ENCODE assay signal across 32 cellular contexts in genomic region chr4:151260526-151260925, GRCh38. TPM values are rescaled to one million over a fixed set of nuclear protein-coding genes. Genes with fewer than 3 reads are reported as not detected.
A peak's percentile ranks its signal among the peaks of the same experiment; 100 is the strongest.
DNase-seq lines count a peak whose midpoint lies in the region; ATAC-seq, FAIRE-seq and TF ChIP-seq lines count a peak whose summit lies in the region.
"Had no signal": no experiment of that assay in that cellular context is flagged by ENCODE, and none has a peak within 500 bp of the region (broad histone marks: within the 10 kb centered on the region; RNA-seq: fewer than 3 reads in every experiment).

No MANE protein-coding gene starts in this region.

- H4K20me1 ChIP-seq in HepG2 (ENCODE audit: insufficient read depth, low read length) (peaks cover 43% of the 10 kb centered on the region; the same call in 1 of the 2 replicates), Karpas-422 (ENCODE audit: insufficient read depth, low read depth, low read length) (no peaks in the 10 kb centered on the region)

- H3K9me2 ChIP-seq in Karpas-422 (replicated peaks; ENCODE audit: insufficient read depth, low read length), result no peaks in the 10 kb centered on the region

- peaks cover 17 to 36% of the 10 kb centered on the region in 2 experiments; a peak in 4 of 5 replicates for H3K36me3 ChIP-seq in HepG2 (replicated peaks in 1 of 2; ENCODE audit: control insufficient read depth in 1 of 2, insufficient read depth in 2 of 2, low read length in 2 of 2)
- no peaks in the 10 kb centered on the region for H3K36me3 ChIP-seq in right lobe of liver
- H3K36me3 ChIP-seq in uterus, result no peaks in the 10 kb centered on the region
- H3K36me3 ChIP-seq in Karpas-422 (ENCODE audit: insufficient read depth, low read length), result no peaks in the 10 kb centered on the region
- H3K36me3 ChIP-seq: esophagus muscularis mucosa, sigmoid colon, suprapubic skin had no signal

- TF ChIP-seq EP300 in HepG2 (IDR thresholded peaks at IDR 0.05; ENCODE audit: low read depth in 2 of 2, low read length in 2 of 2) (no peak), HepG2 (CRISPR knock-in tag; IDR thresholded peaks at IDR 0.05; ENCODE audit: borderline replicate concordance) (no peak)

- 95% methylated on average over 2 of the region's 2 CpGs for WGBS in HepG2 (ENCODE audit: low lambda C conversion rate)
- WGBS in right lobe of liver (ENCODE audit: insufficient coverage, low coverage, low lambda C conversion rate, missing lambda C conversion rate), result 92% methylated on average over 2 of the region's 2 CpGs

- TSS peak; percentile 17 for BruUV-seq in HepG2 (replicated peaks; lab: Mats Ljungman, UMichigan)

- TF ChIP-seq CTCF in HepG2 (CRISPR knock-in tag; IDR thresholded peaks at IDR 0.05), result no peak
- TF ChIP-seq CTCF in right lobe of liver (IDR thresholded peaks at IDR 0.05), result no peak
- TF ChIP-seq CTCF in fibroblast of mammary gland (conservative IDR thresholded peaks at IDR 0.05; ENCODE audit: control insufficient read depth, insufficient read depth, low read depth, low read length), result no peak
- no peak for TF ChIP-seq CTCF in omental fat pad (IDR thresholded peaks at IDR 0.05)
- no peak for TF ChIP-seq CTCF in uterus (IDR thresholded peaks at IDR 0.05)

- H2AFZ ChIP-seq in HepG2 (ENCODE audit: low read length) (no peak overlapping the region), Karpas-422 (ENCODE audit: low read length) (no peak overlapping the region)
- H2AFZ ChIP-seq: hepatocyte had no signal

- in situ Hi-C loops in HepG2 (cut with HindIII; ENCODE audit: extremely low pct_ligation_motif_present, low pct_unique_long_range_greater_than_20kb), result no loop called here

- DNase-seq in HepG2 (ENCODE audit: low spot score), result no peak
- DNase-seq in right lobe of liver, result no peak
- DNase-seq in RPMI7951 (ENCODE audit: low read depth), result peak; percentile 36
- DNase-seq in fibroblast of mammary gland (ENCODE audit: low read depth), result peak; percentile 34
- DNase-seq in omental fat pad (ENCODE audit: low spot score), result no peak
- DNase-seq in uterus, result no peak
- no peak for DNase-seq in Karpas-422
- DNase-seq: activated CD4-positive, alpha-beta memory T cell treated with anti-CD3 and anti-CD28 coated beads for 36 hours; activated CD4-positive, CD25-positive, alpha-beta regulatory T cell; activated CD8-positive, alpha-beta memory T cell treated with anti-CD3 and anti-CD28 coated beads, Interleukin-2, amount 50 U/mL, for 4 hours; activated naive CD4-positive, alpha-beta T cell treated with anti-CD3 and anti-CD28 coated beads, Interleukin-2, amount 50 U/mL, for 16 hours; amygdala; CD4-positive, alpha-beta memory T cell; mesendoderm; NCI-H1417; NCI-H2081; NCI-H345; NCI-H748 treated with DMSO at 0.1 percent for 48 hours; Right ventricle myocardium superior; sigmoid colon; stimulated activated naive CD4-positive, alpha-beta T cell had no signal

- no peak overlapping the region for H3K4me2 ChIP-seq in HepG2 (ENCODE audit: low read depth, low read length)
- H3K4me2 ChIP-seq in Karpas-422 (ENCODE audit: low read depth, low read length, poor library complexity, severe bottlenecking), result no peak overlapping the region
- H3K4me2 ChIP-seq: hepatocyte had no signal

- H3K27me3 ChIP-seq in HepG2 (ENCODE audit: control insufficient read depth in 1 of 2, insufficient read depth in 2 of 2, low read length in 2 of 2), result no peaks in the 10 kb centered on the region
- no peaks in the 10 kb centered on the region for H3K27me3 ChIP-seq in right lobe of liver
- H3K27me3 ChIP-seq in uterus, result no peaks in the 10 kb centered on the region
- H3K27me3 ChIP-seq in Karpas-422 (ENCODE audit: low read length), result no peaks in the 10 kb centered on the region
- H3K27me3 ChIP-seq: esophagus muscularis mucosa, hepatocyte, sigmoid colon, suprapubic skin had no signal

- peaks cover 92% of the 10 kb centered on the region for H3K79me2 ChIP-seq in HepG2 (ENCODE audit: insufficient read depth, low read length)
- H3K79me2 ChIP-seq in Karpas-422 (ENCODE audit: low read length), result no peaks in the 10 kb centered on the region

- H3K27ac ChIP-seq in HepG2 (ENCODE audit: extremely low read length, insufficient read depth, low read length), result no peak overlapping the region
- no peak overlapping the region for H3K27ac ChIP-seq in right lobe of liver
- H3K27ac ChIP-seq in uterus, result no peak overlapping the region
- H3K27ac ChIP-seq in Karpas-422 (ENCODE audit: low read length), result no peak overlapping the region
- H3K27ac ChIP-seq: esophagus muscularis mucosa, hepatocyte, sigmoid colon, suprapubic skin had no signal

- POLR2A ChIA-PET in HepG2 (lab: Yijun Ruan, JAX), result no interaction called here

- intact Hi-C loops in HepG2 (cut with micrococcal nuclease; ENCODE audit: unreplicated experiment) (no loop called here), right lobe of liver (cut with DNase I) (no loop called here), uterus (cut with DNase I; ENCODE audit: low total_unique reads) (no loop called here)

- TF ChIP-seq POLR2A in HepG2 (IDR thresholded peaks at IDR 0.05; ENCODE audit: insufficient read depth in 1 of 2, low read depth in 2 of 2, low read length in 2 of 2), result no peak
- TF ChIP-seq POLR2A in right lobe of liver (IDR thresholded peaks at IDR 0.05), result no peak
- no peak for TF ChIP-seq POLR2A in uterus (IDR thresholded peaks at IDR 0.05)

- H3K9ac ChIP-seq in HepG2 (ENCODE audit: insufficient read depth, low read depth, low read length) (no peak overlapping the region), Karpas-422 (ENCODE audit: low read length) (no peak overlapping the region)

- no peak for TF ChIP-seq RAD21 in HepG2 (CRISPR knock-in tag; IDR thresholded peaks at IDR 0.05)

- ATAC-seq in HepG2 (no peak), right lobe of liver (no peak), omental fat pad (ENCODE audit: low FRiP score) (no peak), HG03565 (IDR thresholded peaks at IDR 0.05; ENCODE audit: unreplicated experiment) (no peak)

- H3K4me3 ChIP-seq in HepG2 (replicated peaks in 1 of 3; ENCODE audit: insufficient read depth in 1 of 3, low read depth in 2 of 3, low read length in 3 of 3) (no peak overlapping the region), right lobe of liver (no peak overlapping the region), fibroblast of mammary gland (ENCODE audit: control insufficient read depth, low read depth, low read length) (no peak overlapping the region), uterus (no peak overlapping the region), Karpas-422 (ENCODE audit: low read length) (no peak overlapping the region)
- H3K4me3 ChIP-seq: esophagus muscularis mucosa, hepatocyte, sigmoid colon, suprapubic skin had no signal

- no peak for FAIRE-seq in HepG2 (lab: Jason Lieb, UNC)
- FAIRE-seq: A204.1, frontal cortex, H1 had no signal

- H3K4me1 ChIP-seq in HepG2 (ENCODE audit: insufficient read depth, low read length) (peaks cover 36% of the 10 kb centered on the region), right lobe of liver (peaks cover 0 to 8% (median 0%) of the 10 kb centered on the region in 4 donors), uterus (peaks cover 3% of the 10 kb centered on the region in 2 donors), Karpas-422 (ENCODE audit: low read length) (no peaks in the 10 kb centered on the region)

- H3K9me3 ChIP-seq in HepG2 (ENCODE audit: low read length) (no peaks in the 10 kb centered on the region), right lobe of liver (no peaks in the 10 kb centered on the region), uterus (no peaks in the 10 kb centered on the region), Karpas-422 (ENCODE audit: low read length) (no peaks in the 10 kb centered on the region)
- H3K9me3 ChIP-seq: esophagus muscularis mucosa, sigmoid colon, suprapubic skin had no signal

- CTCF ChIA-PET in HepG2 (lab: Yijun Ruan, JAX; ENCODE audit: low intra/inter-chr PET ratio, low total read pairs), result no interaction called here

RNA-seq across cellular contexts. Expression of gene PRSS48, which starts 16.4 kb away (rescaled TPM):
- total RNA-seq in HepG2 (2016; rRNA removed; fragmentation: Illumina TruSeq; extraction: Trizol) (not detected in 2 replicates), right lobe of liver (not detected), omental fat pad (not detected), uterus (not detected)
- not detected in 2 replicates for total RNA-seq in HepG2 (2016; cell fraction: cytosol; rRNA removed; fragmentation: Illumina TruSeq; extraction: Trizol; ENCODE audit: low read depth)
- total RNA-seq in HepG2 (2016; cell fraction: insoluble cytoplasmic fraction; rRNA removed; fragmentation: Illumina TruSeq; extraction: Trizol), result not detected in 2 replicates
- not detected in 2 replicates for total RNA-seq in HepG2 (2016; cell fraction: membrane; rRNA removed; fragmentation: Illumina TruSeq; extraction: Trizol)
- not detected in 2 replicates for total RNA-seq in HepG2 (2016; cell fraction: nucleus; rRNA removed; fragmentation: Illumina TruSeq; extraction: Trizol)
- not detected in 2 replicates for polyA plus RNA-seq in HepG2 (2011; rRNA removed)
- polyA plus RNA-seq in HepG2 (2011; cell fraction: cytosol; rRNA removed), result not detected in 2 replicates
- polyA plus RNA-seq in HepG2 (2011; cell fraction: nucleus; rRNA removed), result not detected in 2 replicates
- 0.34 TPM in 1 of 2 replicates, not detected in the other for polyA plus RNA-seq in HepG2 (2012)
- polyA plus RNA-seq in HepG2 (2016; cell fraction: cytosol; fragmentation: Illumina TruSeq; extraction: Trizol; ENCODE audit: low read depth), result not detected in 2 replicates
- not detected in 2 replicates for polyA plus RNA-seq in HepG2 (2016; cell fraction: insoluble cytoplasmic fraction; fragmentation: Illumina TruSeq; extraction: Trizol; ENCODE audit: low read depth)
- polyA plus RNA-seq in HepG2 (2016; cell fraction: membrane; fragmentation: Illumina TruSeq; extraction: Trizol; ENCODE audit: low read depth), result not detected in 2 replicates
- polyA plus RNA-seq in HepG2 (2016; cell fraction: nucleus; fragmentation: Illumina TruSeq; extraction: Trizol; ENCODE audit: insufficient read depth, low read depth), result not detected in 2 replicates
- polyA minus RNA-seq in HepG2 (2011; rRNA and poly(A)+ RNA removed; ENCODE audit: low replicate concordance), result not detected in 2 replicates
- not detected in 2 replicates for polyA minus RNA-seq in HepG2 (2011; cell fraction: cytosol; rRNA and poly(A)+ RNA removed)
- not detected in 2 replicates for polyA minus RNA-seq in HepG2 (2011; cell fraction: nucleus; rRNA and poly(A)+ RNA removed)
- total RNA-seq in RPMI7951 (2014; rRNA removed; shearing (Covaris generic)), result not detected in 2 replicates
- total RNA-seq in Karpas-422 (2014; rRNA removed; shearing (Covaris generic); ENCODE audit: low replicate concordance), result not detected in 2 replicates
- total RNA-seq: activated CD4-positive, alpha-beta memory T cell treated with anti-CD3 and anti-CD28 coated beads for 36 hours; activated T-helper 1 cell treated with anti-CD3 and anti-CD28 coated beads, Interleukin-12 subunit alpha, Interleukin-12 subunit beta, Interleukin-2, Interleukin-4 antibody, amounts not matched to agents 30 ng/mL and 10 ng/mL and 1 ng/mL, durations not matched to agents 14 hours and 24 hours and 36 hours; cardiac septum; CD4-positive, alpha-beta memory T cell; esophagus muscularis mucosa; frontal cortex; H1; hepatocyte; progenitor cell of endocrine pancreas; Right ventricle myocardium superior; sigmoid colon; suprapubic skin; ureter had no signal
- polyA plus RNA-seq: CD4-positive, alpha-beta memory T cell; H1; sigmoid colon had no signal

Comparison
In these comparisons a context has a peak if more than half of its experiments do, and no peak if none do; other contexts are left out.
1. DNase-seq: peak in RPMI7951 (single experiment) and fibroblast of mammary gland (single experiment); none in HepG2 (single experiment), right lobe of liver (0 of 3), omental fat pad (single experiment), uterus (0 of 2) and Karpas-422 (single experiment).